ENCODE assay signal across 21 cellular contexts in the genomic region with DNA sequence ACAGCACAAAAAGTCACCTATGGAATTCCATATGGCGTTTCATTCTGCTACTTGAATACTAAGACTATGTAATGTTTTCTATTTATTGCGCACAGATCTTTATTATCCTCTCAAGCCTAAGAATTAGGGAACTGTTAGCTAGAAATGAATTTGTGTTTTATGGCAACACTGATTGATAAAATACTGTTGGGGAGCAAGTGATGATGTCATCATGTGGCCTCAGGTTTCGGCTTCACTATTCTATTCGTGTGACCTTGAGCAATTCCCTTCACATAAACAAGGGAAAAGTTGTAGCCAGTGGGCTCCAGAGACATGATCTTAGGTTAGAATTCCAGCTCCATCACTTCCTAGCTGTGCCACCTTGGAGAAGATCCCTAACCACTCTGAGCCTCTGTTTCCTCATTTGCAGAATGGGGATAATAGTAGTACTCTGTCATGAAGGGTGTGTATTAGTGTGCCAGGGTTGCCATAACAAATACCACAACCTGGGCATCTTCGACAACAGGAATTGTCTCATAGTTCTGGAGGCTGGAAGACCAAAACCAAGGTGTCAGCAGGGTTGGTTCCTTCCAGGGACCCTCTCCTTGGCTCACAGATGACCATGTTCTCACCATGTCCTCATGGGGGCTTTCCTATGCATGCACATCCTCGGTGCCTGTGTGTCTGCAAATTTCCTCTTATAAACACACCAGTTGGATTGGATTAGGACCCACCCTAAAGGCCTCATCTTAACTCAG.
A peak's percentile ranks its signal among the peaks of the same experiment; 100 is the strongest.
DNase-seq lines count a peak whose midpoint lies in the region; ATAC-seq, FAIRE-seq and TF ChIP-seq lines count a peak whose summit lies in the region.
"Had no signal": no experiment of that assay in that cellular context is flagged by ENCODE, and none has a peak within 500 bp of the region (broad histone marks: within the 10 kb centered on the region; RNA-seq: fewer than 3 reads in every experiment).

No MANE protein-coding gene starts in this region.

- H3K14ac ChIP-seq in H1 (ENCODE audit: insufficient read length), result no peak overlapping the region

- H3K79me1 ChIP-seq in H1 (ENCODE audit: low read depth, low read length), result no peaks in the 10 kb centered on the region

- TF ChIP-seq POLR2A in GM12878 (IDR thresholded peaks at IDR 0.05; ENCODE audit: low read depth, low read length) (no peak), H1 (IDR thresholded peaks at IDR 0.05; ENCODE audit: control extremely low read depth in 1 of 2, low read depth in 2 of 2, low read length in 2 of 2) (no peak), H54 (IDR thresholded peaks at IDR 0.05; ENCODE audit: low read depth, low read length) (no peak)

- SMC1A ChIA-PET in GM12878 (lab: Charles Lee; ENCODE audit: uncharacterized antibody, unreplicated experiment), result interaction anchor here (0.8 to 1.7 kb wide), 4 partner anchors 9 to 25 kb away, joined by 3 to 5 read pairs (median 3); no protein-coding TSS in a partner anchor

- TF ChIP-seq CTCF in A673 (conservative IDR thresholded peaks at IDR 0.05; ENCODE audit: low read depth, low read length) (no peak), GM12878 (IDR thresholded peaks at IDR 0.05 in 2 of 3, conservative IDR thresholded peaks at IDR 0.05 in 1 of 3; ENCODE audit: control insufficient read depth in 2 of 3, extremely low read depth in 1 of 3, insufficient read depth in 1 of 3, low read depth in 3 of 3, low read length in 3 of 3) (no peak), H1 (IDR thresholded peaks at IDR 0.05; ENCODE audit: control extremely low read depth in 1 of 3, insufficient read depth in 1 of 3, low read depth in 1 of 3, low read length in 3 of 3) (no peak)

- no peak overlapping the region for H3K4me3 ChIP-seq in A673 (ENCODE audit: low read depth, low read length, poor library complexity, severe bottlenecking)
- no peak overlapping the region for H3K4me3 ChIP-seq in GM12878
- H3K4me3 ChIP-seq in H1 (ENCODE audit: extremely low read depth in 1 of 4, insufficient read depth in 2 of 4, low read depth in 3 of 4, low read length in 4 of 4), result no peak overlapping the region
- H3K4me3 ChIP-seq: HAP-1 had no signal

- H3K4me2 ChIP-seq in GM12878 (ENCODE audit: control insufficient read depth, insufficient read depth) (no peak overlapping the region), H1 (ENCODE audit: insufficient read depth in 1 of 2, low read depth in 2 of 2, low read length in 2 of 2) (no peak overlapping the region)

- no peak overlapping the region for H3K18ac ChIP-seq in H1 (ENCODE audit: extremely low read depth, low read length)

- no peak overlapping the region for H4K91ac ChIP-seq in H1 (replicated peaks; ENCODE audit: insufficient read length, low read length)

- in situ Hi-C loops in GM12878 (cut with MboI), result no loop called here

- no peak overlapping the region for H4K8ac ChIP-seq in H1 (ENCODE audit: extremely low read depth, insufficient read depth, low read length)

- no peak for TF ChIP-seq EP300 in GM12878 (IDR thresholded peaks at IDR 0.05; ENCODE audit: borderline replicate concordance in 1 of 2, control insufficient read depth in 1 of 2, low read depth in 2 of 2, low read length in 2 of 2)
- TF ChIP-seq EP300 in H1 (IDR thresholded peaks at IDR 0.05; ENCODE audit: borderline replicate concordance in 1 of 2, low read depth in 2 of 2, low read length in 2 of 2), result no peak

- H3K9me3 ChIP-seq in A673 (ENCODE audit: low read depth, low read length, poor library complexity, severe bottlenecking) (no peaks in the 10 kb centered on the region), GM12878 (replicated peaks; ENCODE audit: control insufficient read depth, insufficient read depth, low read length) (peaks cover 2% of the 10 kb centered on the region; the same call in 2 of the 3 replicates), H1 (ENCODE audit: insufficient read depth in 2 of 2, low read depth in 1 of 2, low read length in 1 of 2) (no peaks in the 10 kb centered on the region)
- H3K9me3 ChIP-seq: Caco-2, HAP-1 had no signal

- H3K23ac ChIP-seq in H1 (ENCODE audit: insufficient read length), result no peak overlapping the region

- no peak overlapping the region for H2BK12ac ChIP-seq in H1 (ENCODE audit: low read depth, low read length)

- ATAC-seq in GM12878, result no peak
- ATAC-seq in HG03280 (IDR thresholded peaks at IDR 0.05; ENCODE audit: unreplicated experiment), result no peak

- no peak overlapping the region for H3K4ac ChIP-seq in H1 (replicated peaks; ENCODE audit: insufficient read length, low read depth, low read length)

- POLR2A ChIA-PET in A673 (lab: Charles Lee; ENCODE audit: low non-redundant PET), result no interaction called here
- POLR2A ChIA-PET in GM12878 (lab: Charles Lee), result no interaction called here
- POLR2A ChIA-PET in H1 (lab: Charles Lee; ENCODE audit: partially characterized antibody), result interaction anchor here (0.7 to 1.6 kb wide), 2 partner anchors 43 to 56 kb away, joined by 3 to 5 read pairs; no protein-coding TSS in a partner anchor

- H3K56ac ChIP-seq in H1 (replicated peaks; ENCODE audit: insufficient read length, low read depth, low read length), result no peak overlapping the region

- H4K20me1 ChIP-seq in GM12878 (ENCODE audit: control insufficient read depth, insufficient read depth) (no peaks in the 10 kb centered on the region), H1 (replicated peaks in 1 of 2; ENCODE audit: control insufficient read depth in 1 of 2, insufficient read depth in 2 of 2, low read length in 2 of 2) (no peaks in the 10 kb centered on the region)

- RAD21 ChIA-PET in GM12878 (lab: Charles Lee; ENCODE audit: unreplicated experiment), result interaction anchor here (3.6 kb wide), 1 partner anchor 13 kb away, joined by 13 read pairs; no protein-coding TSS in a partner anchor

- no peaks in the 10 kb centered on the region for H3K36me3 ChIP-seq in A673 (ENCODE audit: insufficient read depth, low read length, poor library complexity, severe bottlenecking)
- no peaks in the 10 kb centered on the region for H3K36me3 ChIP-seq in GM12878 (ENCODE audit: control insufficient read depth in 2 of 2, insufficient read depth in 2 of 2, low read length in 1 of 2)
- no peaks in the 10 kb centered on the region for H3K36me3 ChIP-seq in H1 (ENCODE audit: control insufficient read depth in 2 of 4, insufficient read depth in 4 of 4, low read length in 3 of 4)
- H3K36me3 ChIP-seq: HAP-1 had no signal

- H2AK5ac ChIP-seq in H1 (ENCODE audit: low read depth, low read length), result no peak overlapping the region

- BruUV-seq in A673 (replicated peaks; lab: Mats Ljungman, UMichigan) (no TSS peak), GM12878 (replicated peaks; lab: Mats Ljungman, UMichigan) (no TSS peak)

- FAIRE-seq in GM12878 (lab: Jason Lieb, UNC) (no peak), H1 (lab: Jason Lieb, UNC) (no peak), H54 (lab: Jason Lieb, UNC) (no peak)
- FAIRE-seq: D721Med, G401.6, GM12892, GM18507 had no signal

- H2BK5ac ChIP-seq in H1 (ENCODE audit: low read depth, low read length), result no peak overlapping the region

- no peaks in the 10 kb centered on the region for H3K79me2 ChIP-seq in GM12878 (ENCODE audit: control insufficient read depth, insufficient read depth, low read length)
- H3K79me2 ChIP-seq in H1 (ENCODE audit: control insufficient read depth in 1 of 2, insufficient read depth in 2 of 2, low read length in 2 of 2), result no peaks in the 10 kb centered on the region

- H3K27ac ChIP-seq in A673 (ENCODE audit: low read depth, low read length, poor library complexity, severe bottlenecking), result peak overlapping the region; percentile 97
- no peak overlapping the region for H3K27ac ChIP-seq in GM12878 (ENCODE audit: control insufficient read depth, insufficient read depth)
- no peak overlapping the region for H3K27ac ChIP-seq in H1 (ENCODE audit: low read depth, low read length)
- peak overlapping the region; percentile 10 for H3K27ac ChIP-seq in temporal lobe (ENCODE audit: low read depth, low read length)
- H3K27ac ChIP-seq: C4-2B, HL-60 had no signal

- no peak overlapping the region for H3K9ac ChIP-seq in GM12878 (ENCODE audit: control insufficient read depth, insufficient read depth, low read length)
- H3K9ac ChIP-seq in H1 (replicated peaks in 1 of 4; ENCODE audit: extremely low read depth in 1 of 4, low read depth in 3 of 4, low read length in 3 of 4), result no peak overlapping the region

- no peak overlapping the region for H4K5ac ChIP-seq in H1 (ENCODE audit: insufficient read length, low read depth, low read length)

- WGBS in GM12878 (ENCODE audit: insufficient coverage, insufficient replicate concordance, low lambda C conversion rate, missing lambda C conversion rate), result 78% methylated on average over 6 of the region's 6 CpGs
- WGBS in H1 (ENCODE audit: extremely low coverage in 1 of 2, insufficient coverage in 1 of 2, insufficient read length in 1 of 2, insufficient replicate concordance in 2 of 2, low coverage in 1 of 2, low lambda C conversion rate in 2 of 2, missing lambda C conversion rate in 1 of 2), 2 experiments, result 90% methylated on average over 6 of the region's 6 CpGs; no CpG with 5 or more reads in 1 of the 2 experiments

- no peak for TF ChIP-seq RAD21 in GM12878 (IDR thresholded peaks at IDR 0.05; ENCODE audit: insufficient read depth, low read depth, low read length)
- no peak for TF ChIP-seq RAD21 in H1 (IDR thresholded peaks at IDR 0.05 in 1 of 2, conservative IDR thresholded peaks at IDR 0.05 in 1 of 2; ENCODE audit: low read depth in 2 of 2, low read length in 2 of 2)

- no peak overlapping the region for H2BK120ac ChIP-seq in H1 (replicated peaks; ENCODE audit: low read depth, low read length)

- CTCF ChIA-PET in A673 (lab: Charles Lee) (no interaction called here), GM12878 (lab: Yijun Ruan, JAX) (interaction anchor here (0.8 to 1.3 kb wide), 2 partner anchors 8 to 97 kb away, joined by 3 to 5 read pairs; no protein-coding TSS in a partner anchor), H1 (lab: Charles Lee; ENCODE audit: partially characterized antibody) (interaction anchor here (1.1 to 1.9 kb wide), 2 partner anchors 9 to 15 kb away, joined by 5 to 7 read pairs; no protein-coding TSS in a partner anchor)

- intact Hi-C loops in A673 (cut with micrococcal nuclease; ENCODE audit: unreplicated experiment) (loop anchor here (5.0 kb wide), 1 partner anchor 99 kb away; no protein-coding TSS in a partner anchor), GM12878 (cut with micrococcal nuclease; ENCODE audit: unreplicated experiment) (no loop called here)

- peaks cover 2% of the 10 kb centered on the region; the same call in 1 of the 2 replicates for H3K23me2 ChIP-seq in H1 (ENCODE audit: low read depth, low read length)

- 0 out of 2 replicates have a peak overlapping the region, but pooled peaks have one; percentile 62 for H2BK15ac ChIP-seq in H1 (ENCODE audit: low read length)

- H3K27me3 ChIP-seq in A673 (replicated peaks; ENCODE audit: insufficient read depth, low read depth, low read length, poor library complexity), result no peaks in the 10 kb centered on the region
- H3K27me3 ChIP-seq in GM12878 (replicated peaks in 1 of 2; ENCODE audit: control insufficient read depth in 2 of 2, insufficient read depth in 2 of 2, low read length in 1 of 2), result no peaks in the 10 kb centered on the region
- no peaks in the 10 kb centered on the region; a peak in 2 of 7 replicates for H3K27me3 ChIP-seq in H1 (replicated peaks in 1 of 4; ENCODE audit: control insufficient read depth in 3 of 4, extremely low read depth in 1 of 4, insufficient read depth in 3 of 4, low read length in 3 of 4)

- H3K4me1 ChIP-seq in A673 (ENCODE audit: insufficient read depth, low read length, poor library complexity, severe bottlenecking), result peaks cover 42% of the 10 kb centered on the region
- H3K4me1 ChIP-seq in GM12878 (ENCODE audit: control insufficient read depth, insufficient read depth, low read length), result no peaks in the 10 kb centered on the region; the same call in 1 of the 2 replicates
- peaks cover 3 to 15% (median 4%) of the 10 kb centered on the region in 4 experiments; a peak in 5 of 7 replicates for H3K4me1 ChIP-seq in H1 (replicated peaks in 1 of 4; ENCODE audit: control insufficient read depth in 3 of 4, insufficient read depth in 4 of 4, low read length in 3 of 4)
- H3K4me1 ChIP-seq: Caco-2, HAP-1 had no signal

- no peak overlapping the region for H2BK20ac ChIP-seq in H1 (ENCODE audit: low read length)

- no peak for DNase-seq in A673 (ENCODE audit: low spot score)
- no peak for DNase-seq in GM12878 (ENCODE audit: low read depth, low spot score)
- peak in 1 of 2 experiments; percentile 10 for DNase-seq in H1 (ENCODE audit: low read depth in 1 of 2, low spot score in 2 of 2)
- DNase-seq in H54 (ENCODE audit: insufficient read length, low spot score), result no peak
- no peak for DNase-seq in SW480 (ENCODE audit: low spot score)
- DNase-seq: ACHN; AML-193; Caco-2; CD4-positive, alpha-beta T cell; GOT3; IMR-90; KBM-7 had no signal

- H2AFZ ChIP-seq in GM12878 (ENCODE audit: control insufficient read depth, low read depth, low read length) (no peak overlapping the region), H1 (ENCODE audit: low read length) (no peak overlapping the region)

Comparison
In these comparisons a context has a peak if more than half of its experiments do, and no peak if none do; other contexts are left out.
1. H3K27ac ChIP-seq: peak in A673 (single experiment) and temporal lobe (single experiment); none in GM12878 (single experiment) and H1 (single experiment).